ENCODE assay signal across 22 cellular contexts in the genomic region with DNA sequence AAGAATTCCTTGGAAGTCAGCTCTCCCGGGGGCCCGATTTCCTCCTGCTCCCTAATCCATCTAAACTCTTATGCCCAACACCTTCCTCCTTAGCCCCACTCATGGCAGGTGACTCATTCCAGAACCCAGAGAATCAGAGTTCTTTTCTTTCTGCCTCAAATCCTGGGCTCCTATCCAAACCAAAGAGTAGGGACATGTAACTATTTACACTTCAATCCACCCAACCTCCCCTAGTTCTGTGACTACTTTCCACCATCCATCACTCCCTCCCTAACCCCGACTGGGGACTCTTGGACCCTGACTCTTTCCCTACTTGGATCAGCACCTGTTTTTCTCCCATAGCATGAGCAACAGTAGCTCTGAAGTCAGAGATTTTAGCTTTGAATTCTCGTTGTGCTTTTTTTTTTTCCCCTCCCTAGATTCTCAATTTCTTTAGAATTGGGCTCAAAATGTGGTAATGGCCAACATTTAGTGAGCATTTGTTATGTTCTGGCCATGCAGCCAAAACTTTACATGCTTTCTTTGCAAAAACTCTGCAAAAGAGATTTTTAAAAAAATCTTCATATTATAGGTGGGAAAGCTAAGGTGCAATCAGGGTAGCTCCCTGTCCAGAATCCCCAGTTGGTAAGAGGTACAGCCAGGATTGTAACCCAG. TPM values are rescaled to one million over a fixed set of nuclear protein-coding genes. Genes with fewer than 3 reads are reported as not detected.
DNase-seq lines count a peak whose midpoint lies in the region; ATAC-seq and TF ChIP-seq lines count a peak whose summit lies in the region.
"Had no signal": no experiment of that assay in that cellular context is flagged by ENCODE, and none has a peak within 500 bp of the region (broad histone marks: within the 10 kb centered on the region; RNA-seq: fewer than 3 reads in every experiment).

No MANE protein-coding gene starts in this region.

- intact Hi-C loops in MCF 10A (cut with micrococcal nuclease) = no loop called here
- intact Hi-C loops in breast epithelium (cut with DNase I; ENCODE audit: low total_unique reads) = no loop called here
- intact Hi-C loops in mucosa of descending colon (cut with DNase I, micrococcal nuclease) = no loop called here

- H3K27ac ChIP-seq in breast epithelium (no peak overlapping the region), H9 (ENCODE audit: insufficient read length, low read depth, low read length) (no peak overlapping the region)
- H3K27ac ChIP-seq: BLaER1, parathyroid adenoma had no signal

- DNase-seq in MCF 10A (ENCODE audit: unreplicated experiment) (peak; percentile 78), breast epithelium (ENCODE audit: low spot score in 2 of 2) (no peak), mucosa of descending colon (peak in 1 of 3 donors; percentile 4), H9 (no peak), T-helper 2 cell (no peak)
- no peak for DNase-seq in stimulated activated naive CD4-positive, alpha-beta T cell treated with Interleukin-2 at 50 U/mL for 16 hours (lab: John Stamatoyannopoulos, UW)
- DNase-seq: 8988T; activated CD4-positive, alpha-beta T cell treated with anti-CD3 and anti-CD28 coated beads, Interleukin-2, amount 10 ng/mL, durations not matched to agents 7 days and 5 days; anterior cingulate cortex; foreskin fibroblast; GOT3; IMR-90; left cardiac atrium; NCI-H1930; NCI-H510A treated with DMSO at 0.1 percent for 48 hours; Right ventricle myocardium superior had no signal

- CTCF ChIA-PET in MCF 10A (lab: Yijun Ruan, JAX) = interaction anchor here (0.6 to 1.2 kb wide), 5 partner anchors 10 to 292 kb away, joined by 3 to 4 read pairs (median 3); no protein-coding TSS in a partner anchor

- WGBS in H9 (ENCODE audit: extremely low coverage, insufficient read length, low lambda C conversion rate) = no CpG with 5 or more reads among the region's 4 CpGs

- no peak overlapping the region for H3K14ac ChIP-seq in H9 (ENCODE audit: insufficient read depth, low read length)

- H4K8ac ChIP-seq in H9 (replicated peaks; ENCODE audit: insufficient read length, low read depth, low read length) = no peak overlapping the region

- H2BK5ac ChIP-seq in H9 (ENCODE audit: insufficient read length, low read length) = no peak overlapping the region

- no peaks in the 10 kb centered on the region for H3K79me2 ChIP-seq in H9 (ENCODE audit: insufficient read depth, low read length)
- H3K79me2 ChIP-seq: parathyroid adenoma had no signal

- H3K4me3 Mint-ChIP-seq in MCF 10A (ENCODE audit: unreplicated experiment) (peak overlapping the region; percentile 34), H9 (no peak overlapping the region)
- H3K4me3 Mint-ChIP-seq: activated CD4-positive, alpha-beta T cell treated with anti-CD3 and anti-CD28 coated beads, Interleukin-2, amount 10 ng/mL, durations not matched to agents 7 days and 5 days had no signal

- H4K91ac ChIP-seq in H9 (ENCODE audit: insufficient read length, low read depth, low read length) = no peak overlapping the region

- no peaks in the 10 kb centered on the region for H4K20me1 ChIP-seq in H9 (ENCODE audit: control insufficient read depth, insufficient read depth, insufficient read length)
- H4K20me1 ChIP-seq: BLaER1 had no signal

- TF ChIP-seq POLR2A in breast epithelium (IDR thresholded peaks at IDR 0.05) = no peak

- H3K79me1 ChIP-seq in H9 (ENCODE audit: insufficient read depth, low read depth, low read length, poor library complexity, severe bottlenecking) = no peaks in the 10 kb centered on the region

- H3K4ac ChIP-seq in H9 (ENCODE audit: low read depth, low read length) = no peak overlapping the region

- peaks cover 16% of the 10 kb centered on the region for H3K4me1 Mint-ChIP-seq in MCF 10A (ENCODE audit: insufficient read depth, unreplicated experiment)
- H3K4me1 Mint-ChIP-seq in H9 = peaks cover 26 to 27% of the 10 kb centered on the region in 2 experiments

- no peak overlapping the region for H3T11ph ChIP-seq in H9 (ENCODE audit: low read length)

- no peaks in the 10 kb centered on the region for H3K27me3 Mint-ChIP-seq in MCF 10A (ENCODE audit: insufficient read depth, unreplicated experiment)
- no peaks in the 10 kb centered on the region for H3K27me3 Mint-ChIP-seq in H9 (ENCODE audit: low read depth)

- no peaks in the 10 kb centered on the region for H3K23me2 ChIP-seq in H9 (ENCODE audit: insufficient read length, low read depth, low read length, poor library complexity, severe bottlenecking)

- ATAC-seq in esophagus mucosa (peak; percentile 94), mucosa of descending colon (peak; percentile 90), GM21737 (IDR thresholded peaks at IDR 0.05; ENCODE audit: unreplicated experiment) (no peak)

- TF ChIP-seq CTCF in MCF 10A (IDR thresholded peaks at IDR 0.05; ENCODE audit: unreplicated experiment) (no peak), breast epithelium (IDR thresholded peaks at IDR 0.05) (no peak), mucosa of descending colon (IDR thresholded peaks at IDR 0.05) (no peak), H9 (conservative IDR thresholded peaks at IDR 0.05) (no peak)

- H3K18ac ChIP-seq in H9 (ENCODE audit: insufficient read length, low read depth, low read length) = no peak overlapping the region

- H3K27ac Mint-ChIP-seq in MCF 10A (ENCODE audit: low read depth, unreplicated experiment) (peak overlapping the region; percentile 73), H9 (peak overlapping the region in 1 of 3 experiments; percentile 39; a peak in 1 of 7 replicates)
- H3K27ac Mint-ChIP-seq: activated CD4-positive, alpha-beta T cell treated with anti-CD3 and anti-CD28 coated beads, Interleukin-2, amount 10 ng/mL, durations not matched to agents 7 days and 5 days had no signal

- H3K56ac ChIP-seq in H9 (ENCODE audit: insufficient read length, low read depth, low read length) = no peak overlapping the region

- BruUV-seq in MCF 10A (replicated peaks; lab: Mats Ljungman, UMichigan) = no TSS peak

- H3K4me3 ChIP-seq in breast epithelium (no peak overlapping the region), mucosa of descending colon (no peak overlapping the region)
- H3K4me3 ChIP-seq: BLaER1 had no signal

- no peaks in the 10 kb centered on the region for H3K36me3 Mint-ChIP-seq in MCF 10A (ENCODE audit: insufficient read depth, unreplicated experiment)
- peaks cover 0 to 2% (median 0%) of the 10 kb centered on the region in 3 experiments; a peak in 2 of 7 replicates for H3K36me3 Mint-ChIP-seq in H9 (ENCODE audit: insufficient read depth in 1 of 3, low read depth in 3 of 3)

- no peak overlapping the region for H2AFZ ChIP-seq in H9 (ENCODE audit: low read length)
- H2AFZ ChIP-seq: parathyroid adenoma had no signal

- POLR2A ChIA-PET in MCF 10A (lab: Yijun Ruan, JAX) = interaction anchor here (1.1 kb wide), 1 partner anchor 191 kb away, joined by 3 read pairs; no protein-coding TSS in a partner anchor

- no peak overlapping the region for H3K4me2 ChIP-seq in H9 (ENCODE audit: insufficient read depth, insufficient read length, low read length)
- H3K4me2 ChIP-seq: BLaER1 had no signal

- H3K9me3 ChIP-seq in breast epithelium (no peaks in the 10 kb centered on the region), mucosa of descending colon (no peaks in the 10 kb centered on the region), H9 (ENCODE audit: control insufficient read depth, low read depth, low read length) (no peaks in the 10 kb centered on the region)
- H3K9me3 ChIP-seq: BLaER1 had no signal

- H3K36me3 ChIP-seq in breast epithelium (no peaks in the 10 kb centered on the region), mucosa of descending colon (ENCODE audit: low read depth) (no peaks in the 10 kb centered on the region)
- H3K36me3 ChIP-seq: BLaER1 had no signal

- H2BK12ac ChIP-seq in H9 (ENCODE audit: insufficient read length, low read depth, low read length) = no peak overlapping the region

- no peak overlapping the region for H2BK15ac ChIP-seq in H9 (ENCODE audit: low read depth, low read length)

- no peaks in the 10 kb centered on the region for H3K4me1 ChIP-seq in breast epithelium
- H3K4me1 ChIP-seq in mucosa of descending colon (ENCODE audit: low read depth) = no peaks in the 10 kb centered on the region
- peaks cover 2% of the 10 kb centered on the region; the same call in 1 of the 2 replicates for H3K4me1 ChIP-seq in H9 (ENCODE audit: insufficient read depth, low read length)
- H3K4me1 ChIP-seq: BLaER1, parathyroid adenoma had no signal

- no peak overlapping the region for H3K23ac ChIP-seq in H9 (ENCODE audit: insufficient read length, low read depth, low read length)

- no peaks in the 10 kb centered on the region for H3K9me3 Mint-ChIP-seq in MCF 10A (ENCODE audit: unreplicated experiment)
- no peaks in the 10 kb centered on the region; a peak in 2 of 5 replicates for H3K9me3 Mint-ChIP-seq in H9

- no peak overlapping the region for H3K9ac ChIP-seq in H9 (ENCODE audit: extremely low read depth, insufficient read length, low read length)
- H3K9ac ChIP-seq: BLaER1, parathyroid adenoma had no signal

- no peak overlapping the region for H2BK20ac ChIP-seq in H9 (ENCODE audit: low read depth, low read length, poor library complexity, severe bottlenecking)

- H2AK5ac ChIP-seq in H9 (ENCODE audit: insufficient read length, low read length) = no peak overlapping the region

- H3K27me3 ChIP-seq in breast epithelium (no peaks in the 10 kb centered on the region), H9 (ENCODE audit: insufficient read depth, low read length) (no peaks in the 10 kb centered on the region)
- H3K27me3 ChIP-seq: BLaER1 had no signal

- H4K5ac ChIP-seq in H9 (ENCODE audit: insufficient read length, low read depth, low read length) = no peak overlapping the region

- H2BK120ac ChIP-seq in H9 (ENCODE audit: low read depth, low read length, poor library complexity, severe bottlenecking) = no peak overlapping the region

RNA-seq across cellular contexts. Expression of a gene that starts 7.5 kb away (rescaled TPM):
- total RNA-seq in MCF 10A (2022) (not detected in 2 replicates), breast epithelium (1 to 10 TPM in 1 of 3 donors, under 1 TPM in 2; 0.29 to 4.6 (median 0.48) TPM), esophagus mucosa (not detected), mucosa of descending colon (not detected), H9 (2021) (not detected in 2 replicates)
- total RNA-seq: activated CD4-positive, alpha-beta T cell treated with anti-CD3 and anti-CD28 coated beads, Interleukin-2, amount 10 ng/mL, durations not matched to agents 7 days and 5 days; chondrocyte; IMR-90; left cardiac atrium; myocyte; Right ventricle myocardium superior had no signal
